In genomic region chr2:170770304-170771048, GRCh38 we compare ENCODE assay signal across 8 cellular contexts.
DNase-seq lines count a peak whose midpoint lies in the region; ATAC-seq and TF ChIP-seq lines count a peak whose summit lies in the region.

Gene ERICH2 (plus strand): TSS chr2:170770378. CDS start chr2:170770682, 304 bp downstream.

- peak within 1 kb of the TSS; percentile 75 for H3K27ac ChIP-seq in layer of hippocampus (ENCODE audit: low read depth, low read length)

- H3K4me3 ChIP-seq in choroid plexus epithelial cell (ENCODE audit: low read depth, low read length), result peak within 1 kb of the TSS; percentile 62

- peaks cover 2% of the 10 kb centered on the region for H3K27me3 ChIP-seq in layer of hippocampus (ENCODE audit: control insufficient read depth, insufficient read depth, low read length)

- peak; percentile 35 for TF ChIP-seq CTCF in choroid plexus epithelial cell (conservative IDR thresholded peaks at IDR 0.05; ENCODE audit: low read depth, low read length)

- DNase-seq in NCI-H1417 (lab: John Stamatoyannopoulos, UW) (peak; percentile 49 to 70 (median 57)), NCI-H1417 treated with DMSO at 0.1 percent for 48 hours (lab: John Stamatoyannopoulos, UW) (no peak), NCI-H2227 (lab: John Stamatoyannopoulos, UW; ENCODE audit: unreplicated experiment) (peak; percentile 94), choroid plexus epithelial cell (ENCODE audit: low read depth) (peak; percentile 55)
- peak; percentile 42 for DNase-seq in activated CD4-positive, alpha-beta T cell treated with anti-CD3 and anti-CD28 coated beads for 1 hour
- peak; percentile 25 to 63 (median 36) for DNase-seq in stimulated activated CD4-positive, alpha-beta T cell treated with anti-CD3 and anti-CD28 coated beads, Interleukin-1b, Interleukin-23, amount 100 ng/mL, for 24 hours (ENCODE audit: low read depth in 4 of 4, low spot score in 1 of 4)

- peak; percentile 74 for ATAC-seq in HG03095 (IDR thresholded peaks at IDR 0.05; ENCODE audit: unreplicated experiment)
